In the genomic region with DNA sequence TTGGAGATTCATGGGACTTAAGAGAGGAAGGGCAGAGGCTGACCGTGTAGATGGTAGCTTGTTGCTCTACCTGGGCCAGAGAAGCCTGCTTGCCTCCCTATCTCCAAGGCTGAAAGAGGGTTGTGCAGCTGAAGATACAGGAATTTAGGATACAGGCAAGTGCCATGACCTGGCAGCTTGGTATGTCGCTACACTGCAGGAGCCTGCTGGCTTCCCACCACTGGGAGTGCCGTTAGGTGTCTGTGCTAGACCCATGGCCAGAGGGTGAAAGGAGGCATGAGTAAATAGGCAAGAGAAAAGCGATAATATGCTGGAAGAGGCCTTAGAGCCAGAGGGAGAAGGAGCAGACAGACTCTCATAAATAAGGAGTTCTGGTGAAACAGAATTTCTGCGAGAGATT, we compare ENCODE assay signal across 1 cellular context.
TF ChIP-seq lines count a peak whose summit lies in the region.

No MANE protein-coding gene starts in this region.

TF ChIP-seq in IMR-90, 13 proteins besides CTCF, POLR2A, EP300 and RAD21:
- TF ChIP-seq MAZ (IDR thresholded peaks at IDR 0.05; ENCODE audit: borderline replicate concordance, low read depth, low read length) (no peak), CHD1 (IDR thresholded peaks at IDR 0.05; ENCODE audit: low read depth, low read length) (no peak), MXI1 (IDR thresholded peaks at IDR 0.05; ENCODE audit: borderline replicate concordance, low read depth, low read length) (no peak), FOS (IDR thresholded peaks at IDR 0.05; ENCODE audit: low read depth, low read length) (no peak), USF2 (IDR thresholded peaks at IDR 0.05; ENCODE audit: low read depth, low read length) (no peak), RCOR1 (IDR thresholded peaks at IDR 0.05; ENCODE audit: insufficient replicate concordance, low read length) (no peak), NFE2L2 (IDR thresholded peaks at IDR 0.05; ENCODE audit: low read depth, low read length) (no peak), MAFK (IDR thresholded peaks at IDR 0.05; ENCODE audit: low read depth, low read length) (no peak), BHLHE40 (IDR thresholded peaks at IDR 0.05; ENCODE audit: low read depth, low read length) (no peak), SMC3 (IDR thresholded peaks at IDR 0.05; ENCODE audit: low read depth, low read length) (no peak), CEBPB (IDR thresholded peaks at IDR 0.05; ENCODE audit: low read depth, low read length) (no peak), RFX5 (IDR thresholded peaks at IDR 0.05; ENCODE audit: low read depth, low read length) (no peak)
- TF ChIP-seq, protein P1, sequence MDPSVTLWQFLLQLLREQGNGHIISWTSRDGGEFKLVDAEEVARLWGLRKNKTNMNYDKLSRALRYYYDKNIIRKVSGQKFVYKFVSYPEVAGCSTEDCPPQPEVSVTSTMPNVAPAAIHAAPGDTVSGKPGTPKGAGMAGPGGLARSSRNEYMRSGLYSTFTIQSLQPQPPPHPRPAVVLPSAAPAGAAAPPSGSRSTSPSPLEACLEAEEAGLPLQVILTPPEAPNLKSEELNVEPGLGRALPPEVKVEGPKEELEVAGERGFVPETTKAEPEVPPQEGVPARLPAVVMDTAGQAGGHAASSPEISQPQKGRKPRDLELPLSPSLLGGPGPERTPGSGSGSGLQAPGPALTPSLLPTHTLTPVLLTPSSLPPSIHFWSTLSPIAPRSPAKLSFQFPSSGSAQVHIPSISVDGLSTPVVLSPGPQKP (IDR thresholded peaks at IDR 0.05; ENCODE audit: borderline replicate concordance, low read depth, low read length): no peak
